16 cellular contexts compared by ENCODE assay signal in genomic region chr2:8216397-8216796, GRCh38.
"Had no signal": no experiment of that assay in that cellular context is flagged by ENCODE, and none has a peak within 500 bp of the region (broad histone marks: within the 10 kb centered on the region; RNA-seq: fewer than 3 reads in every experiment).

No MANE protein-coding gene starts in this region.

- H3K36me3 ChIP-seq: thyroid gland had no signal

- FAIRE-seq: frontal cortex had no signal

- ATAC-seq: left colon; natural killer cell treated with Interleukin-12 subunit alpha and Interleukin-12 subunit beta and Interleukin-15 and Interleukin-18, amount 100 ng/mL, for 72 hours had no signal

- H3K27ac Mint-ChIP-seq: activated naive CD8-positive, alpha-beta T cell treated with anti-CD3 and anti-CD28 coated beads, Interleukin-2, amount 10 ng/mL, durations not matched to agents 7 days and 5 days; activated T-helper 1 cell treated with anti-CD3 and anti-CD28 coated beads, Interleukin-12 subunit alpha, Interleukin-12 subunit beta, Interleukin-2, Interleukin-4 antibody, amounts not matched to agents 30 ng/mL and 10 ng/mL and 1 ng/mL, durations not matched to agents 14 hours and 24 hours and 36 hours; natural killer cell treated with Interleukin-12 subunit alpha and Interleukin-12 subunit beta and Interleukin-15 and Interleukin-18, amount 100 ng/mL, for 72 hours; T-helper 2 cell treated with Interferon-gamma antibody and Interleukin-4, amounts not matched to agents 5 μg/mL and 100 μg/mL, for 36 hours had no signal

- H3K36me3 Mint-ChIP-seq: natural killer cell treated with Interleukin-12 subunit alpha and Interleukin-12 subunit beta and Interleukin-15 and Interleukin-18, amount 100 ng/mL, for 72 hours had no signal

- H3K9me3 Mint-ChIP-seq: natural killer cell treated with Interleukin-12 subunit alpha and Interleukin-12 subunit beta and Interleukin-15 and Interleukin-18, amount 100 ng/mL, for 72 hours had no signal

- H3K27me3 ChIP-seq: thyroid gland had no signal

- H3K27me3 Mint-ChIP-seq: natural killer cell treated with Interleukin-12 subunit alpha and Interleukin-12 subunit beta and Interleukin-15 and Interleukin-18, amount 100 ng/mL, for 72 hours had no signal

- H3K4me3 ChIP-seq: thyroid gland had no signal

- H3K4me3 Mint-ChIP-seq: activated naive CD8-positive, alpha-beta T cell treated with anti-CD3 and anti-CD28 coated beads, Interleukin-2, amount 10 ng/mL, durations not matched to agents 7 days and 5 days; activated T-helper 1 cell treated with anti-CD3 and anti-CD28 coated beads, Interleukin-12 subunit alpha, Interleukin-12 subunit beta, Interleukin-2, Interleukin-4 antibody, amounts not matched to agents 30 ng/mL and 10 ng/mL and 1 ng/mL, durations not matched to agents 14 hours and 24 hours and 36 hours; natural killer cell treated with Interleukin-12 subunit alpha and Interleukin-12 subunit beta and Interleukin-15 and Interleukin-18, amount 100 ng/mL, for 72 hours; T-helper 2 cell treated with Interferon-gamma antibody and Interleukin-4, amounts not matched to agents 5 μg/mL and 100 μg/mL, for 36 hours had no signal

- DNase-seq: activated CD4-positive, alpha-beta T cell treated with anti-CD3 and anti-CD28 coated beads, Interleukin-2, amount 50 U/mL, for 1 hour; activated naive CD8-positive, alpha-beta T cell treated with anti-CD3 and anti-CD28 coated beads, Interleukin-2, amount 10 ng/mL, durations not matched to agents 7 days and 5 days; aorta; cerebellar nuclear complex; dermis blood vessel endothelial cell; head of caudate nucleus; left colon; mesendoderm; stimulated activated CD4-positive, alpha-beta T cell treated with anti-CD3 and anti-CD28 coated beads, Interleukin-12 subunit alpha, Interleukin-12 subunit beta, amount 100 ng/mL, for 4 hours; stimulated activated CD4-positive, alpha-beta T cell treated with anti-CD3 and anti-CD28 coated beads, Interleukin-2, amount 100 ng/mL, for 24 hours; SW 1271; thyroid gland had no signal

- H3K9me3 ChIP-seq: thyroid gland had no signal

- H3K27ac ChIP-seq: thyroid gland had no signal
